8 cellular contexts compared by ENCODE assay signal in the genomic region with DNA sequence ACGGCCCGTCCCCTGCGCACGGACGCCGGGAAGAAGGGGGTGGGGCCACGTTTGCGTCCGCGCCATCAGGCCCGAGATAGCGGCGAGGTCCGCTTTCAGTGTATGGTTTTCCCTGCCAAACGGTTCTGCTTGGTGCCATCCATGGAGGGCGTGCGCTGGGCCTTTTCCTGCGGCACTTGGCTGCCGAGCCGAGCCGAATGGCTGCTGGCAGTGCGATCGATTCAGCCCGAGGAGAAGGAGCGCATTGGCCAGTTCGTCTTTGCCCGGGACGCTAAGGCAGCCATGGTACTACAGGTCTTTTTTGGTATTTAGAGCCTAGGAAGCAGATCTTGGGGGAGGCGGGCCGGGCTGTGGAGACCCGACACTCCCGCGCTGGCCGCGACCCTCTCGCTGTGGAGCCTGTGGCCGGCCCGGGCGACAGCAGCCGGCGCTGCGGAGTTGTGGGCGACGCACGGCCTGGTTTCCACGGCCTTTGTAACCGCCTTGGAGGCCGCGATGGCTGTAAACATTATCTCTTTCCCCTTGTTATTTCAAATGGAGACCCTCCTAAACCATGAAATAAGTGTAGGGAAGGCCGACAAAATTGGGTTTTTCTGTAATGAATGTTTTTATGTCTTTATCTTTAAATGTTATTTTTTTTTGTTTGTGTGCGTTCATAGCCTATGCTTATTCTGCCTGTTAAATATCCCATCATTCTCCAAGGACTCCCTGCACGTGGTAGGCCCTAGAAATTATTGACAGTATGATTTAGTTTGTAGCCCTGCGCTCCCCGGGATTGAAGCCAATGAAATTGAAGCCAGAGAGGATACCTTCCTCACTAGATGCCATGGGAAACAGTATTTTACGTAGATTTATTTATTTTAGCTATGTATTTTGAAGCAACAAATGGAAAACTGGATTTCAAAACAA. TPM values are rescaled to one million over a fixed set of nuclear protein-coding genes. Genes with fewer than 3 reads are reported as not detected.
DNase-seq lines count a peak whose midpoint lies in the region; ATAC-seq and TF ChIP-seq lines count a peak whose summit lies in the region.

A gene with protein sequence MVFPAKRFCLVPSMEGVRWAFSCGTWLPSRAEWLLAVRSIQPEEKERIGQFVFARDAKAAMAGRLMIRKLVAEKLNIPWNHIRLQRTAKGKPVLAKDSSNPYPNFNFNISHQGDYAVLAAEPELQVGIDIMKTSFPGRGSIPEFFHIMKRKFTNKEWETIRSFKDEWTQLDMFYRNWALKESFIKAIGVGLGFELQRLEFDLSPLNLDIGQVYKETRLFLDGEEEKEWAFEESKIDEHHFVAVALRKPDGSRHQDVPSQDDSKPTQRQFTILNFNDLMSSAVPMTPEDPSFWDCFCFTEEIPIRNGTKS (plus strand): TSS at position 54 of the 909 bp plus-strand sequence. CDS start 49 bp downstream, at position 103.

- H3K4me3 ChIP-seq in HUES48 (ENCODE audit: low read depth, low read length) (peak within 1 kb of the TSS; percentile 98), endodermal cell (ENCODE audit: low read length) (peak within 1 kb of the TSS; percentile 96), mesenchymal stem cell (ENCODE audit: insufficient read depth in 1 of 2, low read depth in 1 of 2, low read length in 2 of 2) (peak within 1 kb of the TSS; percentile 99 to 100), thymus (ENCODE audit: low read length) (peak within 1 kb of the TSS; percentile 86)

- H3K4me3 Mint-ChIP-seq in endodermal cell = peak within 1 kb of the TSS; percentile 94

- H3K9me3 Mint-ChIP-seq in endodermal cell = no peaks in the 10 kb centered on the region

- H3K27ac ChIP-seq in HUES48 (ENCODE audit: low read depth, low read length) (peak within 1 kb of the TSS; percentile 96), endodermal cell (ENCODE audit: low read depth, low read length) (peak within 1 kb of the TSS; percentile 96), mesenchymal stem cell (ENCODE audit: low read length, poor library complexity, severe bottlenecking) (peak within 1 kb of the TSS; percentile 93), thymus (ENCODE audit: low read depth) (peak within 1 kb of the TSS; percentile 95)

- 0 to 1% methylated on average over 17 to 54 of the region's 55 CpGs for WGBS in endodermal cell (ENCODE audit: insufficient coverage in 1 of 2, insufficient read length in 1 of 2), 2 experiments
- under 1% methylated on average over 50 of the region's 55 CpGs for WGBS in mesenchymal stem cell
- WGBS in thymus = under 1% methylated on average over 55 of the region's 55 CpGs

- H2BK5ac ChIP-seq in mesenchymal stem cell (ENCODE audit: low read depth, low read length, poor library complexity, severe bottlenecking) = no peak within 1 kb of the TSS

- in situ Hi-C loops in SK-MEL-5 (cut with HindIII; ENCODE audit: low pct_unique_long_range_greater_than_20kb, low sequenced_read_pairs) = no loop called here

- peak within 1 kb of the TSS; percentile 29 for H2BK120ac ChIP-seq in mesenchymal stem cell (ENCODE audit: low read depth, low read length)

- peak within 1 kb of the TSS; percentile 100 for H3K27ac Mint-ChIP-seq in endodermal cell

- no peak within 1 kb of the TSS for H2BK12ac ChIP-seq in mesenchymal stem cell (ENCODE audit: low read length in 2 of 2)

- H3K9ac ChIP-seq in HUES48 (ENCODE audit: low read depth, low read length) (peak within 1 kb of the TSS; percentile 98), endodermal cell (ENCODE audit: extremely low read depth, low read length, poor library complexity, severe bottlenecking) (peak within 1 kb of the TSS; percentile 93), mesenchymal stem cell (ENCODE audit: low read length) (peak within 1 kb of the TSS; percentile 100)

- no peaks in the 10 kb centered on the region for H3K27me3 ChIP-seq in HUES48 (ENCODE audit: control insufficient read depth, insufficient read depth, low read length)
- no peaks in the 10 kb centered on the region for H3K27me3 ChIP-seq in endodermal cell (ENCODE audit: control insufficient read depth, insufficient read depth, low read length, poor library complexity, severe bottlenecking)
- H3K27me3 ChIP-seq in mesenchymal stem cell (ENCODE audit: control insufficient read depth in 1 of 2, insufficient read depth in 1 of 2, low read length in 2 of 2) = no peaks in the 10 kb centered on the region
- no peaks in the 10 kb centered on the region for H3K27me3 ChIP-seq in thymus (ENCODE audit: control insufficient read depth, insufficient read depth)

- peak within 1 kb of the TSS; percentile 79 to 99 for H3K4ac ChIP-seq in mesenchymal stem cell (ENCODE audit: low read depth in 1 of 2, low read length in 2 of 2)

- peaks cover 27% of the 10 kb centered on the region for H3K4me1 Mint-ChIP-seq in endodermal cell

- peaks cover 3% of the 10 kb centered on the region for H3K4me1 ChIP-seq in HUES48 (ENCODE audit: control insufficient read depth, insufficient read depth, low read length)
- H3K4me1 ChIP-seq in endodermal cell (ENCODE audit: control insufficient read depth, insufficient read depth, low read length) = peaks cover 5% of the 10 kb centered on the region
- H3K4me1 ChIP-seq in mesenchymal stem cell (ENCODE audit: control insufficient read depth, insufficient read depth, low read depth, low read length) = no peaks in the 10 kb centered on the region
- H3K4me1 ChIP-seq in thymus (ENCODE audit: control insufficient read depth, insufficient read depth, low read length) = peaks cover 5% of the 10 kb centered on the region

- peak within 1 kb of the TSS; percentile 55 for H2BK15ac ChIP-seq in mesenchymal stem cell (ENCODE audit: low read depth, poor library complexity, severe bottlenecking)

- peak within 1 kb of the TSS; percentile 83 for H4K91ac ChIP-seq in mesenchymal stem cell (ENCODE audit: low read length)

- H3K4me2 ChIP-seq in mesenchymal stem cell (ENCODE audit: low read length, poor library complexity, severe bottlenecking) = peak within 1 kb of the TSS; percentile 81

- no peak within 1 kb of the TSS for H2AK5ac ChIP-seq in mesenchymal stem cell (ENCODE audit: low read length, severe bottlenecking)

- no peaks in the 10 kb centered on the region for H3K27me3 Mint-ChIP-seq in endodermal cell (ENCODE audit: insufficient read depth)

- peak within 1 kb of the TSS; percentile 87 for H4K8ac ChIP-seq in mesenchymal stem cell (ENCODE audit: low read length)

- peak; percentile 35 for DNase-seq in NK-92 treated with Interleukin-12 subunit alpha and Interleukin-12 subunit beta, amount 100 ng/mL, for 24 hours (lab: John Stamatoyannopoulos, UW)
- DNase-seq in NK-92 (lab: John Stamatoyannopoulos, UW; ENCODE audit: unreplicated experiment) = no peak
- peak; percentile 15 for DNase-seq in SK-MEL-5 (ENCODE audit: low read depth, low spot score)
- no peak for DNase-seq in endodermal cell
- no peak for DNase-seq in mesenchymal stem cell

- peaks cover 12% of the 10 kb centered on the region for H3K79me1 ChIP-seq in mesenchymal stem cell (replicated peaks; ENCODE audit: low read length, poor library complexity, severe bottlenecking)

- peak within 1 kb of the TSS in 1 of 2 experiments; percentile 97 for H3K23ac ChIP-seq in mesenchymal stem cell (ENCODE audit: low read length in 2 of 2)

- H3K36me3 Mint-ChIP-seq in endodermal cell (ENCODE audit: low read depth) = peaks cover 32% of the 10 kb centered on the region

- H3K36me3 ChIP-seq in HUES48 (ENCODE audit: control insufficient read depth, insufficient read depth, low read length) (peaks cover 34% of the 10 kb centered on the region), endodermal cell (ENCODE audit: control insufficient read depth, insufficient read depth, low read length) (peaks cover 32% of the 10 kb centered on the region), mesenchymal stem cell (ENCODE audit: control insufficient read depth in 1 of 2, insufficient read depth in 2 of 2, low read depth in 1 of 2, low read length in 2 of 2) (peaks cover 0 to 32% of the 10 kb centered on the region in 2 experiments), thymus (ENCODE audit: control insufficient read depth, insufficient read depth) (no peaks in the 10 kb centered on the region)

- H2AFZ ChIP-seq in mesenchymal stem cell (ENCODE audit: low read depth, low read length) = peak within 1 kb of the TSS; percentile 97

- H3K14ac ChIP-seq in mesenchymal stem cell (ENCODE audit: low read length in 2 of 2) = peak within 1 kb of the TSS in 1 of 2 experiments; percentile 100

- TF ChIP-seq CTCF in endodermal cell (conservative IDR thresholded peaks at IDR 0.05) = no peak

- peak within 1 kb of the TSS; percentile 97 to 100 for H3K18ac ChIP-seq in mesenchymal stem cell (ENCODE audit: low read depth in 1 of 2, low read length in 2 of 2)

- H3K9me3 ChIP-seq in HUES48 (ENCODE audit: control insufficient read depth, insufficient read depth, low read length) (no peaks in the 10 kb centered on the region), endodermal cell (ENCODE audit: control insufficient read depth, low read length) (no peaks in the 10 kb centered on the region), mesenchymal stem cell (ENCODE audit: control insufficient read depth, low read length) (no peaks in the 10 kb centered on the region), thymus (ENCODE audit: control insufficient read depth) (no peaks in the 10 kb centered on the region)

- peak; percentile 18 for ATAC-seq in GM21529 (IDR thresholded peaks at IDR 0.05; ENCODE audit: unreplicated experiment)

RNA-seq across cellular contexts. Expression of the gene that starts here (rescaled TPM):
- 68.7 and 69.2 TPM in 2 replicates for total RNA-seq in SK-MEL-5 (2014; rRNA removed; shearing (Covaris generic))
- 49.7 and 59.6 TPM in 2 replicates for polyA plus RNA-seq in SK-MEL-5 (2015; cell fraction: cytosol; rRNA removed)
- polyA plus RNA-seq in SK-MEL-5 (2015; cell fraction: nucleus; rRNA removed) = 42.4 and 53.5 TPM in 2 replicates
- total RNA-seq in endodermal cell = 10 to 100 TPM; 44.8 to 52.3 TPM
- polyA plus RNA-seq in endodermal cell (2013, experiment 1 of 2) = 77.5 TPM
- polyA plus RNA-seq in endodermal cell (2013, experiment 2 of 2) = 68.8 TPM
- polyA plus RNA-seq in mesenchymal stem cell (2013, experiment 1 of 2) = 27.3 TPM
- polyA plus RNA-seq in mesenchymal stem cell (2013, experiment 2 of 2) = 29.6 TPM
- polyA plus RNA-seq in thymus = 28.4 TPM

Comparison
In these comparisons a context has a peak if more than half of its experiments do, and no peak if none do; other contexts are left out.
1. DNase-seq: peak in NK-92 treated with Interleukin-12 subunit alpha and Interleukin-12 subunit beta, amount 100 ng/mL, for 24 hours (single experiment) and SK-MEL-5 (single experiment); none in NK-92 (single experiment), endodermal cell (single experiment) and mesenchymal stem cell (single experiment).
2. Peak in every context shown above with its lines, with median percentiles within 50 percentile points of each other: H3K27ac ChIP-seq, H3K4me3 ChIP-seq and H3K9ac ChIP-seq.